8 cellular contexts compared by ENCODE assay signal in genomic region chr20:46994341-46994740, GRCh38.
DNase-seq lines count a peak whose midpoint lies in the region; ATAC-seq, FAIRE-seq and TF ChIP-seq lines count a peak whose summit lies in the region.

No MANE protein-coding gene starts in this region.

- ATAC-seq in GM21423 (IDR thresholded peaks at IDR 0.05; ENCODE audit: unreplicated experiment): peak; percentile 90

- in situ Hi-C loops in G401 (cut with HindIII; ENCODE audit: low sequenced_read_pairs): no loop called here

- peaks cover 5 to 11% of the 10 kb centered on the region in 2 donors for H3K4me1 Mint-ChIP-seq in immature natural killer cell

- TF ChIP-seq CTCF in D721Med (IDR thresholded peaks at IDR 0.05; ENCODE audit: insufficient read depth, missing control alignments) (no peak), foreskin fibroblast (IDR thresholded peaks at IDR 0.05; ENCODE audit: low read depth, low read length) (no peak)

- DNase-seq in G401 (ENCODE audit: low spot score) (peak; percentile 2), NCI-H69 (lab: John Stamatoyannopoulos, UW) (peak; percentile 31), immature natural killer cell (peak in 2 of 3 donors; percentile 2 to 5), D721Med (ENCODE audit: insufficient read length, low spot score) (no peak), amygdala (lab: John Stamatoyannopoulos, UW) (no peak), foreskin fibroblast (no peak), AG08395 (ENCODE audit: low spot score) (no peak)

- no peaks in the 10 kb centered on the region for H3K9me3 Mint-ChIP-seq in immature natural killer cell

- no peak for FAIRE-seq in D721Med (lab: Jason Lieb, UNC)

- no peak overlapping the region for H3K4me3 ChIP-seq in foreskin fibroblast (ENCODE audit: low read depth in 1 of 2, low read length in 2 of 2)

- H3K4me3 Mint-ChIP-seq in immature natural killer cell: peak overlapping the region; percentile 61 to 80 (median 73)

- H3K27me3 Mint-ChIP-seq in immature natural killer cell (ENCODE audit: low read depth in 3 of 3): peaks cover 8 to 12% (median 9%) of the 10 kb centered on the region in 3 donors

- H3K27ac Mint-ChIP-seq in immature natural killer cell: peak overlapping the region in 4 of 6 donors; percentile 36 to 50 (median 42)

- H3K36me3 Mint-ChIP-seq in immature natural killer cell: no peaks in the 10 kb centered on the region

Comparison
In these comparisons a context has a peak if more than half of its experiments do, and no peak if none do; other contexts are left out.
1. DNase-seq: peak in G401 (single experiment), NCI-H69 (single experiment) and immature natural killer cell (2 of 3); none in D721Med (single experiment), amygdala (0 of 56), foreskin fibroblast (0 of 2) and AG08395 (single experiment).